Comparison of ENCODE assay signal across 21 cellular contexts in the genomic region with DNA sequence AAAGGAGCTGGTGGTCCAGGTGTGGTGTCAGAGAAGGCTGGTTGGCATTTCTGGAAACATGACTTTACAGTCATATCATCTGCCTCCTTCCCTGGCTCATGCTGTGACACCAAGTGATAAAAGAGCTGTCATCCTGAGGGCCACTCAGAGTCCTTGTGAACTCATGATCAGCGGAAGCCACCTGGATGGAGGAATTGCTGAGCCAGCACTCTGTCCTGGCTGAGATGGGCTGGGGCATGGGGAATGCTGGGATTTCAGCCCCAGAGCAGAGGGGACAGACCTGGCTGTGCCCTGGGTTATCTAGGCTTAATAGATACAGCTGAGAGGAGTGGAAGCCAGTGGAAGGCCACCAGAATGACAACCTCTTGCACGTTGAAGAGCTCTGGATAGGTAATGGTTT.
"Had no signal": no experiment of that assay in that cellular context is flagged by ENCODE, and none has a peak within 500 bp of the region (broad histone marks: within the 10 kb centered on the region; RNA-seq: fewer than 3 reads in every experiment).

No MANE protein-coding gene starts in this region.

- H3K4me1 ChIP-seq: left ventricle myocardium inferior, pancreas, prostate gland, spleen, suprapubic skin, tibial nerve, uterus had no signal

- H3K9me3 ChIP-seq: left ventricle myocardium inferior, mucosa of descending colon, pancreas, prostate gland, sigmoid colon, spleen, suprapubic skin, tibial nerve, uterus had no signal

- H3K27me3 ChIP-seq: pancreas, sigmoid colon, tibial nerve, uterus had no signal

- ATAC-seq: mucosa of descending colon; naive thymus-derived CD4-positive, alpha-beta T cell; natural killer cell treated with Interleukin-12 subunit alpha and Interleukin-12 subunit beta and Interleukin-15 and Interleukin-18, amount 100 ng/mL, for 72 hours; pancreas; right cardiac atrium; stimulated activated effector memory CD8-positive, alpha-beta T cell treated with anti-CD3 and anti-CD28 coated beads, Interleukin-12 subunit alpha, Interleukin-12 subunit beta, amount 100 ng/mL, for 72 hours had no signal

- H3K36me3 ChIP-seq: left ventricle myocardium inferior, pancreas, prostate gland, sigmoid colon, spleen, suprapubic skin, tibial nerve, uterus had no signal

- FAIRE-seq: pancreas, small intestine had no signal

- H3K27ac ChIP-seq: left ventricle myocardium inferior, pancreas, prostate gland, sigmoid colon, spleen, suprapubic skin, tibial nerve, uterus had no signal

- H3K4me3 ChIP-seq: left ventricle myocardium inferior, lung, mucosa of descending colon, pancreas, prostate gland, sigmoid colon, spleen, suprapubic skin, tibial nerve, uterus had no signal

- DNase-seq: hypothalamus; left ventricle myocardium inferior; midbrain; mucosa of descending colon; naive thymus-derived CD4-positive, alpha-beta T cell; pancreas; posterior cingulate gyrus; retina; right cardiac atrium; sigmoid colon; small intestine; spleen; stimulated activated CD4-positive, alpha-beta T cell treated with anti-CD3 and anti-CD28 coated beads, Interleukin-4, amount 100 ng/mL, for 24 hours; stimulated activated naive CD4-positive, alpha-beta T cell; uterus had no signal
